3 cellular contexts compared by ENCODE assay signal in genomic region chr2:200610217-200610616, GRCh38. TPM values are rescaled to one million over a fixed set of nuclear protein-coding genes. Genes with fewer than 3 reads are reported as not detected.
"Had no signal": no experiment of that assay in that cellular context is flagged by ENCODE, and none has a peak within 500 bp of the region (broad histone marks: within the 10 kb centered on the region; RNA-seq: fewer than 3 reads in every experiment).

No MANE protein-coding gene starts in this region.

RNA-seq across cellular contexts. Expression of gene AOX1, which starts 24.4 kb away (rescaled TPM):
- total RNA-seq: activated naive CD8-positive, alpha-beta T cell treated with anti-CD3 and anti-CD28 coated beads, Interleukin-2, amount 10 ng/mL, durations not matched to agents 7 days and 5 days; activated T-helper 2 cell treated with anti-CD3 and anti-CD28 coated beads, Interferon-gamma antibody, Interleukin-2, Interleukin-4, amounts not matched to agents 10 μg/mL and 5 μg/mL and 100 μg/mL, durations not matched to agents 14 hours and 24 hours and 36 hours; natural killer cell had no signal
